ENCODE assay signal across 8 cellular contexts in the genomic region with DNA sequence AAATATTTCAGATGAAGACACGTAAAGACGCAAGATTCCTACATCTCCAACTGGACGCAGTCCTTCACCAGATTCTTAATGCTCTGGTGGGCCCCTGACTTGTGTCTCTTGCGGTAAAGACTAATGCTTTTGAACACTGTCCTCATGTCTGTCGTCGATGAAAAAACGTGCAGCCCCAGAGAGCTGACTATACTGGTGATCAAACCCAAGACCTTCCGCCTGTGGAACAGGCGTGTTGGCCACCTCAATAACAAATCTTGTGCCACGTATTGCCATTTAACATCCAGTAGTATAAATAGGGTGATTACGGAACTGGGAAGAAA. TPM values are rescaled to one million over a fixed set of nuclear protein-coding genes. Genes with fewer than 3 reads are reported as not detected.
DNase-seq lines count a peak whose midpoint lies in the region; ATAC-seq and TF ChIP-seq lines count a peak whose summit lies in the region.

No MANE protein-coding gene starts in this region.

- peak overlapping the region; percentile 69 for H3K27ac Mint-ChIP-seq in activated B cell treated with CpG ODN at 0.5 μM for 24 hours

- ATAC-seq in activated B cell treated with CpG ODN at 0.5 μM for 24 hours (ENCODE audit: low read depth) (no peak), HG02571 (IDR thresholded peaks at IDR 0.05; ENCODE audit: unreplicated experiment) (no peak)

- CTCF ChIA-PET in activated B cell treated with CpG ODN at 0.5 μM for 24 hours (lab: Charles Lee) = no interaction called here

- intact Hi-C loops in activated B cell treated with CpG ODN at 0.5 μM for 24 hours (cut with micrococcal nuclease) = loop anchor here (1.0 to 10.0 kb wide), 3 partner anchors 9 to 1892 kb away; a partner anchor contains a TSS

- H3K9me3 Mint-ChIP-seq in activated B cell treated with CpG ODN at 0.5 μM for 24 hours = no peaks in the 10 kb centered on the region

- DNase-seq in NCI-H524 (lab: John Stamatoyannopoulos, UW) (peak; percentile 25 to 67), NCI-H524 treated with DMSO at 0.1 percent for 48 hours (lab: John Stamatoyannopoulos, UW) (no peak), activated B cell treated with CpG ODN at 0.5 μM for 24 hours (no peak), GM19238 (ENCODE audit: insufficient read length, low spot score) (no peak), Ammon's horn (ENCODE audit: low spot score) (no peak)

- H3K9me3 ChIP-seq in HUES64 (ENCODE audit: insufficient read depth, low read depth, low read length) (no peaks in the 10 kb centered on the region), iPS-18c (ENCODE audit: control insufficient read depth, insufficient read depth, low read length) (no peaks in the 10 kb centered on the region)

- peaks cover 5% of the 10 kb centered on the region for H3K36me3 Mint-ChIP-seq in activated B cell treated with CpG ODN at 0.5 μM for 24 hours (ENCODE audit: low read depth)

- H3K4me3 Mint-ChIP-seq in activated B cell treated with CpG ODN at 0.5 μM for 24 hours = peak overlapping the region; percentile 72

- POLR2A ChIA-PET in activated B cell treated with CpG ODN at 0.5 μM for 24 hours (lab: Charles Lee) = interaction anchor here (0.6 to 2.5 kb wide), 4 partner anchors 9 to 112 kb away, joined by 5 to 16 read pairs (median 13); a partner anchor contains a TSS

- peaks cover 3% of the 10 kb centered on the region for H3K27me3 Mint-ChIP-seq in activated B cell treated with CpG ODN at 0.5 μM for 24 hours

- H3K27me3 ChIP-seq in HUES64 (ENCODE audit: insufficient read depth, low read length) = no peaks in the 10 kb centered on the region

- peaks cover 7% of the 10 kb centered on the region; the same call in 1 of the 2 replicates for H3K4me1 ChIP-seq in HUES64 (ENCODE audit: insufficient read depth, low read length)

- peak overlapping the region; percentile 69 for H3K4me3 ChIP-seq in HUES64 (ENCODE audit: low read length)
- peak overlapping the region; percentile 29 for H3K4me3 ChIP-seq in iPS-18c (ENCODE audit: insufficient read depth, low read depth, low read length)

- no peaks in the 10 kb centered on the region for H3K36me3 ChIP-seq in HUES64 (ENCODE audit: insufficient read depth, low read length)

- peaks cover 57% of the 10 kb centered on the region for H3K4me1 Mint-ChIP-seq in activated B cell treated with CpG ODN at 0.5 μM for 24 hours

- no peak for TF ChIP-seq CTCF in activated B cell treated with CpG ODN at 0.5 μM for 24 hours (IDR thresholded peaks at IDR 0.05)

- no peak overlapping the region for H3K27ac ChIP-seq in HUES64 (ENCODE audit: low read depth, low read length)

- 6% methylated on average over 10 of the region's 11 CpGs for WGBS in HUES64

- no peak overlapping the region for H3K9ac ChIP-seq in HUES64 (ENCODE audit: low read depth, low read length)

RNA-seq across cellular contexts. Expression of a gene that starts 45.5 kb away (rescaled TPM):
- not detected for polyA plus RNA-seq in HUES64 (2013, experiment 1 of 2)
- polyA plus RNA-seq in HUES64 (2013, experiment 2 of 2) = not detected
- not detected in 2 replicates for total RNA-seq in activated B cell treated with CpG ODN at 0.5 μM for 24 hours

RNA-seq across cellular contexts. Expression of a gene that starts 53.5 kb away (rescaled TPM):
- not detected for polyA plus RNA-seq in HUES64 (2013, experiment 1 of 2)
- not detected for polyA plus RNA-seq in HUES64 (2013, experiment 2 of 2)
- total RNA-seq in activated B cell treated with CpG ODN at 0.5 μM for 24 hours = not detected in 2 replicates

RNA-seq across cellular contexts. Expression of a gene that starts 58.7 kb away (rescaled TPM):
- polyA plus RNA-seq in HUES64 (2013, experiment 1 of 2) = 23.9 TPM
- 23.4 TPM for polyA plus RNA-seq in HUES64 (2013, experiment 2 of 2)
- 34.7 and 38.0 TPM in 2 replicates for total RNA-seq in activated B cell treated with CpG ODN at 0.5 μM for 24 hours

Comparison
In these comparisons a context has a peak if more than half of its experiments do, and no peak if none do; other contexts are left out.
1. DNase-seq: peak in NCI-H524 (2 of 2); none in NCI-H524 treated with DMSO at 0.1 percent for 48 hours (single experiment), activated B cell treated with CpG ODN at 0.5 μM for 24 hours (single experiment), GM19238 (single experiment) and Ammon's horn (single experiment).